Comparison of ENCODE assay signal across 11 cellular contexts in the genomic region with DNA sequence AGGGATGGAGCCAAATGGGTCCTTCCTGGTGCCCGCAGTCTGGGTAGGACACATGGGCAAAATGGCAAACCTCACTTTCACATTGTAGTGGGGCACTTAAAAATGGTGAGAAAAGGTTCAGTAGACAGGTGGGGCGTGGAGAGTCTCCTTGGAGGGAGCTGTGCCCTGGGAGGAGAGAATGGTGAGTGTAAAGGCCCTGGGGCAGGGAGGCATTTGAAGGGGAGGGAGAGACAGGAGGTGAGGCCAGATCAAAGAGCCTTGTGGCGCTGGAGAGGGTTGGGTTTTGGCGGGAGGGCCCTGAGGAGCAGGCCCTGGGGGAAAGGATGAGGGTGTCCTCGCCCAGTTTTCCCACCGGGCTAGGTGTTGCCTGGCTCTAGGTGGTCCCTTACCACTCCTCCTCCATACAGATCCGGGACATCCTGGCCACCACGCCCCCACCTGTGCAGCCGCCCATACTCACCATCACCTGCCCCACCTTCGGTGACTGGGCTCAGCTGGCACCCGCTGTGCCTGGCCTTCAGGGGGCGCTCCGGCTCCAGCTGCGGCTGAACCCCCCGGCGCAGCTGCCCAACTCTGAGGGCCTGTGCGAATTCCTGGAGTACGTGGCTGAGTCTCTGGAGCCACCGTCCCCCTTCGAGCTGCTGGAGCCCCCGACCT. TPM values are rescaled to one million over a fixed set of nuclear protein-coding genes. Genes with fewer than 3 reads are reported as not detected.
DNase-seq lines count a peak whose midpoint lies in the region; ATAC-seq and TF ChIP-seq lines count a peak whose summit lies in the region.
"Had no signal": no experiment of that assay in that cellular context is flagged by ENCODE, and none has a peak within 500 bp of the region (broad histone marks: within the 10 kb centered on the region; RNA-seq: fewer than 3 reads in every experiment).

No MANE protein-coding gene starts in this region.

- H3K27me3 Mint-ChIP-seq in osteocyte (ENCODE audit: unreplicated experiment): no peaks in the 10 kb centered on the region

- H3K9me3 Mint-ChIP-seq in osteocyte (ENCODE audit: unreplicated experiment): no peaks in the 10 kb centered on the region

- DNase-seq in DND-41: no peak
- peak; percentile 52 for DNase-seq in Karpas-422
- no peak for DNase-seq in choroid plexus epithelial cell (ENCODE audit: low read depth)
- DNase-seq in osteocyte (ENCODE audit: extremely low spot score, unreplicated experiment): no peak
- no peak for DNase-seq in NCI-H1930 (lab: John Stamatoyannopoulos, UW)
- no peak for DNase-seq in NCI-H226
- no peak for DNase-seq in adrenal gland
- DNase-seq in NCI-H446 (lab: John Stamatoyannopoulos, UW): no peak
- DNase-seq: OCI-M1 had no signal

- H3K4me1 ChIP-seq in DND-41 (ENCODE audit: insufficient read depth, low read length): peaks cover 17% of the 10 kb centered on the region
- H3K4me1 ChIP-seq in Karpas-422 (ENCODE audit: low read length): peaks cover 16% of the 10 kb centered on the region
- H3K4me1 ChIP-seq in adrenal gland (replicated peaks in 1 of 2): peaks cover 10 to 11% of the 10 kb centered on the region in 2 donors

- WGBS in adrenal gland, 4 donors: 89 to 95% (median 91%) methylated on average over 8 to 21 of the region's 21 CpGs

- no peak overlapping the region for H3K27ac ChIP-seq in DND-41 (ENCODE audit: low read length)
- no peak overlapping the region for H3K27ac ChIP-seq in Karpas-422 (ENCODE audit: low read length)
- H3K27ac ChIP-seq in adrenal gland: no peak overlapping the region
- H3K27ac ChIP-seq: ascending aorta had no signal

- TF ChIP-seq POLR2A in adrenal gland (IDR thresholded peaks at IDR 0.05): no peak

- peaks cover 78% of the 10 kb centered on the region for H3K79me2 ChIP-seq in DND-41 (ENCODE audit: insufficient read depth, low read length)
- peaks cover 33% of the 10 kb centered on the region for H3K79me2 ChIP-seq in Karpas-422 (ENCODE audit: low read length)

- H3K4me1 Mint-ChIP-seq in osteocyte (ENCODE audit: unreplicated experiment): peaks cover 15% of the 10 kb centered on the region

- peaks cover 88% of the 10 kb centered on the region for H3K36me3 ChIP-seq in DND-41 (ENCODE audit: insufficient read depth, low read length)
- peaks cover 16% of the 10 kb centered on the region; the same call in 1 of the 2 replicates for H3K36me3 ChIP-seq in Karpas-422 (ENCODE audit: insufficient read depth, low read length)
- peaks cover 0 to 76% of the 10 kb centered on the region in 2 donors for H3K36me3 ChIP-seq in adrenal gland (replicated peaks in 1 of 2)

- H3K27ac Mint-ChIP-seq in osteocyte (ENCODE audit: unreplicated experiment): no peak overlapping the region

- TF ChIP-seq CTCF in DND-41 (IDR thresholded peaks at IDR 0.05; ENCODE audit: borderline replicate concordance, extremely low read depth, low read length, poor library complexity, severe bottlenecking) (peak; percentile 59), choroid plexus epithelial cell (conservative IDR thresholded peaks at IDR 0.05; ENCODE audit: low read depth, low read length) (peak; percentile 55), osteocyte (IDR thresholded peaks at IDR 0.05) (peak; percentile 42), adrenal gland (IDR thresholded peaks at IDR 0.05) (peak in 1 of 6 experiments; percentile 12)

- H2AFZ ChIP-seq in DND-41 (ENCODE audit: low read depth, low read length) (no peak overlapping the region), Karpas-422 (ENCODE audit: low read length) (no peak overlapping the region)

- H3K4me2 ChIP-seq in DND-41 (ENCODE audit: insufficient read depth, low read length) (no peak overlapping the region), Karpas-422 (ENCODE audit: low read depth, low read length, poor library complexity, severe bottlenecking) (no peak overlapping the region)

- H3K4me3 Mint-ChIP-seq in osteocyte (ENCODE audit: unreplicated experiment): no peak overlapping the region

- H4K20me1 ChIP-seq in DND-41 (ENCODE audit: insufficient read depth, low read length) (peaks cover 74% of the 10 kb centered on the region), Karpas-422 (ENCODE audit: insufficient read depth, low read depth, low read length) (peaks cover 20% of the 10 kb centered on the region; the same call in 1 of the 2 replicates)

- no peaks in the 10 kb centered on the region for H3K9me2 ChIP-seq in Karpas-422 (replicated peaks; ENCODE audit: insufficient read depth, low read length)

- intact Hi-C loops in adrenal gland (cut with DNase I): no loop called here

- H3K4me3 ChIP-seq in DND-41 (ENCODE audit: low read depth in 1 of 2, low read length in 2 of 2): no peak overlapping the region
- H3K4me3 ChIP-seq in Karpas-422 (ENCODE audit: low read length): no peak overlapping the region
- H3K4me3 ChIP-seq in choroid plexus epithelial cell (ENCODE audit: low read depth, low read length): no peak overlapping the region
- H3K4me3 ChIP-seq in adrenal gland: no peak overlapping the region
- H3K4me3 ChIP-seq: ascending aorta had no signal

- H3K36me3 Mint-ChIP-seq in osteocyte (ENCODE audit: unreplicated experiment): peaks cover 16% of the 10 kb centered on the region

- no peak for ATAC-seq in DND-41 (ENCODE audit: insufficient read depth, low read depth)
- ATAC-seq: activated CD4-positive, CD25-positive, alpha-beta regulatory T cell treated with anti-CD3 and anti-CD28 coated beads, Interleukin-2, amount 50 U/mL, for 24 hours had no signal

- H3K27me3 ChIP-seq in DND-41 (ENCODE audit: insufficient read depth, low read length, poor library complexity) (no peaks in the 10 kb centered on the region), Karpas-422 (ENCODE audit: low read length) (no peaks in the 10 kb centered on the region), adrenal gland (no peaks in the 10 kb centered on the region)
- H3K27me3 ChIP-seq: ascending aorta had no signal

- H3K9ac ChIP-seq in DND-41 (ENCODE audit: low read depth, low read length) (no peak overlapping the region), Karpas-422 (ENCODE audit: low read length) (no peak overlapping the region)

- H3K9me3 ChIP-seq in DND-41 (ENCODE audit: insufficient read depth, low read length, severe bottlenecking) (no peaks in the 10 kb centered on the region), Karpas-422 (ENCODE audit: low read length) (no peaks in the 10 kb centered on the region), adrenal gland (replicated peaks in 1 of 3) (no peaks in the 10 kb centered on the region)
- H3K9me3 ChIP-seq: ascending aorta had no signal

RNA-seq across cellular contexts. Expression of a gene that starts 6.3 kb away (rescaled TPM):
- total RNA-seq in Karpas-422 (2014; rRNA removed; shearing (Covaris generic); ENCODE audit: low replicate concordance): 22.9 and 34.6 TPM in 2 replicates
- total RNA-seq in osteocyte: 56.5 and 63.1 TPM in 2 replicates
- total RNA-seq in adrenal gland: 10 to 100 TPM; 28.1 to 97.2 (median 46.9) TPM
- 10 to 100 TPM in 2 of 3 donors, 1 to 10 TPM in 1; 6.6 to 66.1 (median 43.4) TPM for polyA plus RNA-seq in adrenal gland

RNA-seq across cellular contexts. Expression of a gene that starts 25.7 kb away (rescaled TPM):
- 16.6 and 40.4 TPM in 2 replicates for total RNA-seq in Karpas-422 (2014; rRNA removed; shearing (Covaris generic); ENCODE audit: low replicate concordance)
- total RNA-seq in osteocyte (0.56 and 1.0 TPM in 2 replicates), adrenal gland (1 to 10 TPM in 7 of 8 donors, under 1 TPM in 1; 0.91 to 7.1 (median 3.4) TPM)
- polyA plus RNA-seq in adrenal gland: 1 to 10 TPM in 2 of 3 donors, under 1 TPM in 1; 0.98 to 6.2 (median 2.0) TPM
- total RNA-seq: ascending aorta had no signal

RNA-seq across cellular contexts. Expression of a gene that starts 37.4 kb away (rescaled TPM):
- under 0.01 TPM in 1 of 2 replicates, not detected in the other for total RNA-seq in Karpas-422 (2014; rRNA removed; shearing (Covaris generic); ENCODE audit: low replicate concordance)
- total RNA-seq in osteocyte (1.3 and 1.6 TPM in 2 replicates), adrenal gland (1 to 10 TPM in 7 of 8 donors, under 1 TPM in 1; 0.57 to 5.3 (median 1.8) TPM)
- polyA plus RNA-seq in adrenal gland: 1 to 10 TPM; 1.5 to 9.7 (median 5.1) TPM
